8 cellular contexts compared by ENCODE assay signal in genomic region chr2:86623549-86624547, GRCh38. TPM values are rescaled to one million over a fixed set of nuclear protein-coding genes. Genes with fewer than 3 reads are reported as not detected.
A peak's percentile ranks its signal among the peaks of the same experiment; 100 is the strongest.
DNase-seq lines count a peak whose midpoint lies in the region; ATAC-seq, FAIRE-seq and TF ChIP-seq lines count a peak whose summit lies in the region.

RNF103 (minus strand) TSS chr2:86623865; CDS start chr2:86622886, 979 bp downstream.

- H3K9me3 ChIP-seq in heart right ventricle (no peaks in the 10 kb centered on the region), upper lobe of left lung (no peaks in the 10 kb centered on the region)

- no peak for TF ChIP-seq CTCF in heart right ventricle (IDR thresholded peaks at IDR 0.05)
- peak in 2 of 6 experiments; percentile 18 to 23 for TF ChIP-seq CTCF in upper lobe of left lung (IDR thresholded peaks at IDR 0.05)

- H3K27me3 ChIP-seq in heart right ventricle, result no peaks in the 10 kb centered on the region
- no peaks in the 10 kb centered on the region for H3K27me3 ChIP-seq in upper lobe of left lung

- peak in 1 of 4 donors; percentile 46 for TF ChIP-seq EP300 in upper lobe of left lung (IDR thresholded peaks at IDR 0.05)

- ATAC-seq in HG02763 (IDR thresholded peaks at IDR 0.05; ENCODE audit: unreplicated experiment) (peak; percentile 81), heart right ventricle (peak; percentile 95 to 98 (median 97)), upper lobe of left lung (ENCODE audit: low FRiP score in 2 of 2) (peak; percentile 97 to 98)

- TF ChIP-seq POLR2A in GM12891 (IDR thresholded peaks at IDR 0.05; ENCODE audit: low read depth, low read length) (peak; percentile 63; the same call in 1 of the 2 replicates), upper lobe of left lung (IDR thresholded peaks at IDR 0.05) (peak; percentile 69 to 99 (median 98))

- FAIRE-seq in GM12891 (lab: Jason Lieb, UNC), result peak; percentile 75

- DNase-seq in GM12891 (ENCODE audit: insufficient read length, low spot score) (peak; percentile 81), NCI-H1436 treated with DMSO at 0.1 percent for 48 hours (lab: John Stamatoyannopoulos, UW) (peak; percentile 14), amniotic epithelial cell (ENCODE audit: low read depth) (peak; percentile 85), heart right ventricle (peak; percentile 96 to 98), posterior vena cava (ENCODE audit: low spot score) (peak; percentile 99), upper lobe of left lung (peak; percentile 98 to 100)

- H3K4me3 ChIP-seq in heart right ventricle, result peak within 1 kb of the TSS; percentile 59 to 94 (median 86)
- H3K4me3 ChIP-seq in upper lobe of left lung, result peak within 1 kb of the TSS; percentile 78 to 84 (median 81)

- intact Hi-C loops in T-helper 1 cell treated with Interleukin-12 subunit alpha and Interleukin-12 subunit beta and Interleukin-4 antibody, amounts not matched to agents 30 ng/mL and 1 ng/mL, for 36 hours (cut with micrococcal nuclease), result loop anchor here (1.0 to 10.0 kb wide), 11 partner anchors 61 to 1685 kb away; partner anchors contain the start of genes CHMP3, IMMT, KRCC1 and MRPL35
- intact Hi-C loops in heart right ventricle (cut with DNase I), result loop anchor here in 6 of 10 donors (1.0 to 10.0 kb wide), 7 partner anchors 61 to 131 kb away; partner anchors contain the start of gene CHMP3 (in 3 of the 6)
- intact Hi-C loops in posterior vena cava (cut with DNase I), result loop anchor here in 1 of 2 donors (5.0 to 10.0 kb wide), 2 partner anchors 59 to 78 kb away; partner anchors contain the start of gene CHMP3

- peaks cover 0 to 16% (median 5%) of the 10 kb centered on the region in 9 donors for H3K36me3 ChIP-seq in heart right ventricle
- H3K36me3 ChIP-seq in upper lobe of left lung, result peaks cover 0 to 4% (median 2%) of the 10 kb centered on the region in 4 donors

- 7 to 8% methylated on average over 60 to 74 of the region's 74 CpGs for WGBS in heart right ventricle, 2 donors
- 13 to 33% methylated on average over 16 to 46 of the region's 74 CpGs for WGBS in upper lobe of left lung, 2 donors

- H3K4me1 ChIP-seq in heart right ventricle (peaks cover 0 to 37% (median 30%) of the 10 kb centered on the region in 9 donors), upper lobe of left lung (peaks cover 9 to 28% (median 13%) of the 10 kb centered on the region in 4 donors)

- H3K27ac ChIP-seq in heart right ventricle (peak within 1 kb of the TSS; percentile 97 to 99 (median 98)), upper lobe of left lung (peak within 1 kb of the TSS; percentile 98 to 99 (median 98))

TF ChIP-seq in GM12891, 5 proteins besides CTCF, POLR2A, EP300 and RAD21:
- TF ChIP-seq POLR2AphosphoS5 (IDR thresholded peaks at IDR 0.05; ENCODE audit: low read depth, low read length) (peak; percentile 36; the same call in 1 of the 2 replicates), PAX5 (IDR thresholded peaks at IDR 0.05; ENCODE audit: insufficient read depth, low read length, severe bottlenecking) (peak; percentile 84), SPI1 (IDR thresholded peaks at IDR 0.05; ENCODE audit: low read depth, low read length) (no peak), POU2F2 (IDR thresholded peaks at IDR 0.05; ENCODE audit: low read depth, low read length) (no peak), TAF1 (IDR thresholded peaks at IDR 0.05; ENCODE audit: low read depth, low read length) (peak; percentile 8; the same call in 1 of the 2 replicates)

RNA-seq across cellular contexts. Expression of gene RNF103, which starts in this region (rescaled TPM):
- 5.4 TPM for polyA plus RNA-seq in GM12891 (2012; ENCODE audit: low read depth, missing spikeins)
- total RNA-seq in T-helper 1 cell treated with Interleukin-12 subunit alpha and Interleukin-12 subunit beta and Interleukin-4 antibody, amounts not matched to agents 30 ng/mL and 1 ng/mL, for 36 hours, result 16.2 and 16.4 TPM in 2 replicates
- 10 to 100 TPM; 33.2 to 83.0 (median 59.1) TPM for total RNA-seq in heart right ventricle
- polyA plus RNA-seq in heart right ventricle, result 10 to 100 TPM; 31.8 to 40.1 TPM
- total RNA-seq in posterior vena cava, result 10 to 100 TPM; 29.0 to 37.0 TPM
- total RNA-seq in upper lobe of left lung, result 10 to 100 TPM; 13.7 to 48.4 (median 21.3) TPM

Comparison
In these comparisons a context has a peak if more than half of its experiments do, and no peak if none do; other contexts are left out.
1. Peak in every context shown above with its lines: DNase-seq, ATAC-seq, H3K4me3 ChIP-seq and H3K27ac ChIP-seq.
2. DNase-seq: peak in every context shown above with its lines; median percentile 99 in posterior vena cava; 99 in upper lobe of left lung; 97 in heart right ventricle; 85 in amniotic epithelial cell; 81 in GM12891; 14 in NCI-H1436 treated with DMSO at 0.1 percent for 48 hours.